27 cellular contexts compared by ENCODE assay signal in genomic region chr18:26562568-26562967, GRCh38.
"Had no signal": no experiment of that assay in that cellular context is flagged by ENCODE, and none has a peak within 500 bp of the region (broad histone marks: within the 10 kb centered on the region; RNA-seq: fewer than 3 reads in every experiment).

No MANE protein-coding gene starts in this region.

- ATAC-seq: stimulated activated effector memory CD8-positive, alpha-beta T cell treated with anti-CD3 and anti-CD28 coated beads, Interleukin-12 subunit alpha, Interleukin-12 subunit beta, amount 100 ng/mL, for 72 hours; stimulated activated memory B cell treated with anti-CD40 and anti-IgM and Interleukin-4, amounts not matched to agents 10 μg/mL and 1 μg/mL and 100 μg/mL, for 72 hours; stimulated activated naive B cell treated with anti-CD40 and anti-IgM and Interleukin-4, amounts not matched to agents 10 μg/mL and 1 μg/mL and 100 μg/mL, for 72 hours; stimulated activated naive CD8-positive, alpha-beta T cell treated with anti-CD3 and anti-CD28 coated beads, Interleukin-15, Interleukin-2, amounts not matched to agents 100 U/mL and 50 U/mL, for 24 hours; upper lobe of right lung had no signal

- H3K4me1 Mint-ChIP-seq: stimulated activated effector memory CD8-positive, alpha-beta T cell treated with anti-CD3 and anti-CD28 coated beads, Interleukin-12 subunit alpha, Interleukin-12 subunit beta, amount 100 ng/mL, for 72 hours; stimulated activated memory B cell treated with anti-CD40 and anti-IgM and Interleukin-4, amounts not matched to agents 10 μg/mL and 1 μg/mL and 100 μg/mL, for 72 hours; stimulated activated naive B cell treated with anti-CD40 and anti-IgM and Interleukin-4, amounts not matched to agents 10 μg/mL and 1 μg/mL and 100 μg/mL, for 72 hours had no signal

- H3K4me1 ChIP-seq: stomach, testis, thyroid gland, transverse colon, upper lobe of left lung, upper lobe of right lung, uterus had no signal

- H3K27ac Mint-ChIP-seq: stimulated activated effector memory CD8-positive, alpha-beta T cell treated with anti-CD3 and anti-CD28 coated beads, Interleukin-12 subunit alpha, Interleukin-12 subunit beta, amount 100 ng/mL, for 72 hours; stimulated activated memory B cell treated with anti-CD40 and anti-IgM and Interleukin-4, amounts not matched to agents 10 μg/mL and 1 μg/mL and 100 μg/mL, for 72 hours; stimulated activated naive B cell treated with anti-CD40 and anti-IgM and Interleukin-4, amounts not matched to agents 10 μg/mL and 1 μg/mL and 100 μg/mL, for 72 hours; stimulated activated naive CD8-positive, alpha-beta T cell treated with anti-CD3 and anti-CD28 coated beads, Interleukin-15, Interleukin-2, amounts not matched to agents 100 ng/mL and 50 ng/mL, for 24 hours; type B pancreatic cell had no signal

- H3K27me3 Mint-ChIP-seq: type B pancreatic cell had no signal

- H3K36me3 ChIP-seq: stomach, suprapubic skin, thoracic aorta, thyroid gland, tibial artery, tibial nerve, transverse colon, upper lobe of left lung, upper lobe of right lung, uterus, vagina had no signal

- H3K27ac ChIP-seq: stomach, suprapubic skin, testis, thoracic aorta, thyroid gland, tibial artery, tibial nerve, transverse colon, upper lobe of left lung, upper lobe of right lung, uterus, vagina had no signal

- H3K4me3 ChIP-seq: stomach, suprapubic skin, testis, thoracic aorta, thyroid gland, tibial artery, tibial nerve, transverse colon, upper lobe of left lung, upper lobe of right lung, uterus, vagina had no signal

- H3K4me3 Mint-ChIP-seq: stimulated activated effector memory CD8-positive, alpha-beta T cell treated with anti-CD3 and anti-CD28 coated beads, Interleukin-12 subunit alpha, Interleukin-12 subunit beta, amount 100 ng/mL, for 72 hours; stimulated activated memory B cell treated with anti-CD40 and anti-IgM and Interleukin-4, amounts not matched to agents 10 μg/mL and 1 μg/mL and 100 μg/mL, for 72 hours; stimulated activated naive B cell treated with anti-CD40 and anti-IgM and Interleukin-4, amounts not matched to agents 10 μg/mL and 1 μg/mL and 100 μg/mL, for 72 hours; stimulated activated naive CD8-positive, alpha-beta T cell treated with anti-CD3 and anti-CD28 coated beads, Interleukin-15, Interleukin-2, amounts not matched to agents 100 ng/mL and 50 ng/mL, for 24 hours; type B pancreatic cell had no signal

- DNase-seq: stimulated activated CD4-positive, alpha-beta T cell treated with anti-CD3 and anti-CD28 coated beads, Interleukin-2, amount 100 ng/mL, for 48 hours; stimulated activated CD4-positive, alpha-beta T cell treated with anti-CD3 and anti-CD28 coated beads, Interleukin-4, amount 100 ng/mL, for 1 hour; stimulated activated CD4-positive, alpha-beta T cell treated with anti-CD3 and anti-CD28 coated beads, Interleukin-4, amount 100 ng/mL, for 24 hours; stimulated activated CD4-positive, alpha-beta T cell treated with anti-CD3 and anti-CD28 coated beads, Interleukin-4, amount 100 ng/mL, for 4 hours; stimulated activated CD8-positive, alpha-beta memory T cell treated with anti-CD3 and anti-CD28 coated beads, Interleukin-4, amount 100 ng/mL, for 48 hours; stimulated activated naive B cell treated with anti-CD40 and anti-IgM and Interleukin-4, amounts not matched to agents 10 μg/mL and 1 μg/mL and 100 μg/mL, for 72 hours; stimulated activated naive CD4-positive, alpha-beta T cell; stimulated activated naive CD4-positive, alpha-beta T cell treated with Interleukin-2 at 50 U/mL for 16 hours; stimulated activated naive CD8-positive, alpha-beta T cell treated with anti-CD3 and anti-CD28 coated beads, Interleukin-15, Interleukin-2, amounts not matched to agents 100 U/mL and 50 U/mL, for 24 hours; stomach; substantia nigra; testis; thyroid gland; tibial artery; transverse colon; trophoblast cell; upper lobe of left lung; upper lobe of right lung; uterus had no signal

- H3K9me3 ChIP-seq: suprapubic skin, testis, thoracic aorta, thyroid gland, tibial artery, tibial nerve, upper lobe of right lung, uterus, vagina had no signal

- H3K9me3 Mint-ChIP-seq: stimulated activated naive CD8-positive, alpha-beta T cell treated with anti-CD3 and anti-CD28 coated beads, Interleukin-15, Interleukin-2, amounts not matched to agents 100 ng/mL and 50 ng/mL, for 24 hours had no signal
